ENCODE assay signal across 19 cellular contexts in the genomic region with DNA sequence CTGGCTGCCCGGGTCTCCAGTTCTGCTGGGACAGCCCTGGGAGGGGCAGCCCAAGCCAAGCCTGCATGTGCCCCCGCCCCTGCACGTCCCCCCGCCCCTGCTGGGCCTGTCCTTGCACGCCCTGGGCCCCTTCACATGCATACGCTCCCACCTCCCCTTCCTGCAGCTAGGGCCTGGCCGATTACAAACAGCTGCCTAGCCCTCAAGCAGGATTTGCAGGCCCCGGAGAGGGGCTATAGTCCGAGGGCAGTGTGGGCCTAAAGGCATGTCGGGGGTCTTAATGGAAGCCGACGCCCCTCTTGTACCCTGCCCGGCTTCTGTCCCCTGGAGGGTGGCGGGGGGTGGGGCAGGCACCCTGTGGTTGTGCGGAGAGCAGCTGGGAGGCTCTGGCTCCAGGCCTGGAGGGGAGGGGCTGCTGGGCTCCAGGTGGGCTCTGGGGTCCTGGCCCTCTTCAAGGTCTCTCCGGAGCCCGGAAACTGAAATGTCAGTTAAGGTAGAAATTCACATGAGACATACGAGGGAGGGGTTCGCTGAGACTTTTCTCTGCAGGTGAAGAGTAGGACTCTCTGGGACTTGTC. TPM values are rescaled to one million over a fixed set of nuclear protein-coding genes. Genes with fewer than 3 reads are reported as not detected.
DNase-seq lines count a peak whose midpoint lies in the region; ATAC-seq and TF ChIP-seq lines count a peak whose summit lies in the region.
"Had no signal": no experiment of that assay in that cellular context is flagged by ENCODE, and none has a peak within 500 bp of the region (broad histone marks: within the 10 kb centered on the region; RNA-seq: fewer than 3 reads in every experiment).

No MANE protein-coding gene starts in this region.

- H2AFZ ChIP-seq in mesenchymal stem cell (ENCODE audit: low read depth, low read length): no peak overlapping the region

- H3K9ac ChIP-seq in mesenchymal stem cell (ENCODE audit: low read length): no peak overlapping the region

- H3K27ac ChIP-seq in RWPE2 (ENCODE audit: poor library complexity, severe bottlenecking) (peak overlapping the region; percentile 91), mesenchymal stem cell (ENCODE audit: low read length, poor library complexity, severe bottlenecking) (no peak overlapping the region), stomach (peak overlapping the region in 4 of 5 donors; percentile 46 to 83 (median 64))
- H3K27ac ChIP-seq in effector memory CD4-positive, alpha-beta T cell (ENCODE audit: insufficient read depth, low read length, poor library complexity, severe bottlenecking): no peak overlapping the region
- H3K27ac ChIP-seq: body of pancreas had no signal

- peaks cover 22% of the 10 kb centered on the region for H3K36me3 Mint-ChIP-seq in HFFc6 (ENCODE audit: low read depth)
- H3K36me3 Mint-ChIP-seq: immature natural killer cell had no signal

- H2BK5ac ChIP-seq in mesenchymal stem cell (ENCODE audit: low read depth, low read length, poor library complexity, severe bottlenecking): no peak overlapping the region

- no peak overlapping the region for H3K23ac ChIP-seq in mesenchymal stem cell (ENCODE audit: low read length in 2 of 2)

- H3K4me3 ChIP-seq in RWPE2 (ENCODE audit: severe bottlenecking): no peak overlapping the region
- H3K4me3 ChIP-seq in mesenchymal stem cell (ENCODE audit: insufficient read depth in 1 of 2, low read depth in 1 of 2, low read length in 2 of 2): no peak overlapping the region
- H3K4me3 ChIP-seq in stomach: no peak overlapping the region
- no peak overlapping the region for H3K4me3 ChIP-seq in effector memory CD4-positive, alpha-beta T cell (ENCODE audit: insufficient read depth, low read depth, low read length, poor library complexity, severe bottlenecking)
- H3K4me3 ChIP-seq: body of pancreas, GM12878 had no signal

- TF ChIP-seq EP300 in stomach (IDR thresholded peaks at IDR 0.05): no peak

- H3K18ac ChIP-seq in mesenchymal stem cell (ENCODE audit: low read depth in 1 of 2, low read length in 2 of 2): peak overlapping the region; percentile 9 to 84

- no peak for TF ChIP-seq POLR2A in stomach (IDR thresholded peaks at IDR 0.05)

- H2AK5ac ChIP-seq in mesenchymal stem cell (ENCODE audit: low read length, severe bottlenecking): no peak overlapping the region

- WGBS in mesenchymal stem cell: 62% methylated on average over 18 of the region's 19 CpGs
- 45 to 57% (median 52%) methylated on average over 12 to 19 of the region's 19 CpGs for WGBS in stomach, 5 donors

- H3K4me1 ChIP-seq in RWPE2 (ENCODE audit: insufficient read depth, poor library complexity, severe bottlenecking) (peaks cover 19% of the 10 kb centered on the region), mesenchymal stem cell (ENCODE audit: control insufficient read depth, insufficient read depth, low read depth, low read length) (peaks cover 50% of the 10 kb centered on the region), stomach (peaks cover 7 to 77% (median 50%) of the 10 kb centered on the region in 4 donors)
- H3K4me1 ChIP-seq in effector memory CD4-positive, alpha-beta T cell (ENCODE audit: control insufficient read depth, insufficient read depth, low read length, poor library complexity, severe bottlenecking): no peaks in the 10 kb centered on the region
- H3K4me1 ChIP-seq: body of pancreas had no signal

- no peak overlapping the region for H3K4me2 ChIP-seq in mesenchymal stem cell (ENCODE audit: low read length, poor library complexity, severe bottlenecking)

- no peak overlapping the region for H2BK120ac ChIP-seq in mesenchymal stem cell (ENCODE audit: low read depth, low read length)

- H3K36me3 ChIP-seq in RWPE2 (ENCODE audit: low read depth) (no peaks in the 10 kb centered on the region), mesenchymal stem cell (ENCODE audit: control insufficient read depth in 1 of 2, insufficient read depth in 2 of 2, low read depth in 1 of 2, low read length in 2 of 2) (peaks cover 0 to 42% of the 10 kb centered on the region in 2 experiments), stomach (no peaks in the 10 kb centered on the region)
- H3K36me3 ChIP-seq in effector memory CD4-positive, alpha-beta T cell (ENCODE audit: control insufficient read depth, insufficient read depth, low read length): no peaks in the 10 kb centered on the region

- peak overlapping the region; percentile 64; the same call in 1 of the 2 replicates for H3K27ac Mint-ChIP-seq in HFFc6
- H3K27ac Mint-ChIP-seq: activated CD4-positive, alpha-beta memory T cell treated with anti-CD3 and anti-CD28 coated beads, Interleukin-2, amount 10 ng/mL, durations not matched to agents 7 days and 5 days; activated naive CD4-positive, alpha-beta T cell treated with anti-CD3 and anti-CD28 coated beads, Interleukin-2, amount 50 U/mL, for 72 hours; activated T-cell treated with anti-CD3 and anti-CD28 coated beads, Interleukin-2, amount 50 U/mL, for 24 hours; immature natural killer cell had no signal

- H3K4me3 Mint-ChIP-seq in HFFc6: no peak overlapping the region
- H3K4me3 Mint-ChIP-seq: activated CD4-positive, alpha-beta memory T cell treated with anti-CD3 and anti-CD28 coated beads, Interleukin-2, amount 10 ng/mL, durations not matched to agents 7 days and 5 days; activated T-cell treated with anti-CD3 and anti-CD28 coated beads, Interleukin-2, amount 50 U/mL, for 24 hours; immature natural killer cell; neural crest cell had no signal

- peaks cover 8% of the 10 kb centered on the region for H3K27me3 Mint-ChIP-seq in HFFc6 (ENCODE audit: insufficient read depth)
- H3K27me3 Mint-ChIP-seq: activated CD4-positive, alpha-beta memory T cell treated with anti-CD3 and anti-CD28 coated beads, Interleukin-2, amount 10 ng/mL, durations not matched to agents 7 days and 5 days had no signal

- H3K9me3 ChIP-seq in RWPE2 (ENCODE audit: severe bottlenecking) (no peaks in the 10 kb centered on the region), mesenchymal stem cell (ENCODE audit: control insufficient read depth, low read length) (no peaks in the 10 kb centered on the region), stomach (peaks cover 0 to 12% (median 6%) of the 10 kb centered on the region in 4 donors)
- H3K9me3 ChIP-seq in effector memory CD4-positive, alpha-beta T cell (ENCODE audit: control insufficient read depth, low read length): peaks cover 5% of the 10 kb centered on the region
- H3K9me3 ChIP-seq: body of pancreas had no signal

- no peaks in the 10 kb centered on the region for H3K27me3 ChIP-seq in RWPE2 (ENCODE audit: insufficient read depth, poor library complexity, severe bottlenecking)
- no peaks in the 10 kb centered on the region for H3K27me3 ChIP-seq in mesenchymal stem cell (ENCODE audit: control insufficient read depth in 1 of 2, insufficient read depth in 1 of 2, low read length in 2 of 2)
- H3K27me3 ChIP-seq in stomach: peaks cover 0 to 6% (median 3%) of the 10 kb centered on the region in 3 donors
- H3K27me3 ChIP-seq in effector memory CD4-positive, alpha-beta T cell (replicated peaks; ENCODE audit: control insufficient read depth, insufficient read depth, low read length, poor library complexity, severe bottlenecking): no peaks in the 10 kb centered on the region

- no peak for DNase-seq in HFFc6
- peak; percentile 56 for DNase-seq in RWPE2 (ENCODE audit: low spot score)
- DNase-seq in mesenchymal stem cell: no peak
- no peak for DNase-seq in stomach
- no peak for DNase-seq in effector memory CD4-positive, alpha-beta T cell
- DNase-seq in KBM-7: no peak
- DNase-seq: activated CD4-positive, alpha-beta memory T cell treated with anti-CD3 and anti-CD28 coated beads, Interleukin-2, amount 10 ng/mL, durations not matched to agents 7 days and 5 days; activated T-cell treated with anti-CD3 and anti-CD28 coated beads, Interleukin-2, amount 50 U/mL, for 24 hours; body of pancreas; GOT3; immature natural killer cell; Kasumi-1; mammary epithelial cell; NCI-H1092 treated with DMSO at 0.1 percent for 48 hours; NCI-H2227 treated with DMSO at 0.1 percent for 48 hours had no signal

- no peak overlapping the region for H4K91ac ChIP-seq in mesenchymal stem cell (ENCODE audit: low read length)

- intact Hi-C loops in stomach (cut with DNase I; ENCODE audit: low total_unique reads): no loop called here

- no peak for TF ChIP-seq CTCF in HFFc6 (IDR thresholded peaks at IDR 0.05)
- no peak for TF ChIP-seq CTCF in RWPE2 (IDR thresholded peaks at IDR 0.05; ENCODE audit: poor library complexity, severe bottlenecking)
- TF ChIP-seq CTCF in stomach (IDR thresholded peaks at IDR 0.05): no peak

- ATAC-seq in RWPE2 (ENCODE audit: low read depth) (no peak), esophagus mucosa (no peak)
- ATAC-seq: activated naive CD4-positive, alpha-beta T cell treated with anti-CD3 and anti-CD28 coated beads, Interleukin-2, amount 50 U/mL, for 72 hours; body of pancreas; GM12878 had no signal

- H3K9me3 Mint-ChIP-seq in HFFc6: no peaks in the 10 kb centered on the region

- no peak overlapping the region for H3K14ac ChIP-seq in mesenchymal stem cell (ENCODE audit: low read length in 2 of 2)

- in situ Hi-C loops in KBM-7 (cut with MboI; ENCODE audit: low pct_unique_long_range_greater_than_20kb, low sequenced_read_pairs): no loop called here

- H2BK12ac ChIP-seq in mesenchymal stem cell (ENCODE audit: low read length in 2 of 2): no peak overlapping the region

- H2BK15ac ChIP-seq in mesenchymal stem cell (ENCODE audit: low read depth, poor library complexity, severe bottlenecking): peak overlapping the region; percentile 26

- no peak overlapping the region for H3K4ac ChIP-seq in mesenchymal stem cell (ENCODE audit: low read depth in 1 of 2, low read length in 2 of 2)

- H3K79me1 ChIP-seq in mesenchymal stem cell (replicated peaks; ENCODE audit: low read length, poor library complexity, severe bottlenecking): peaks cover 31% of the 10 kb centered on the region

- H4K8ac ChIP-seq in mesenchymal stem cell (ENCODE audit: low read length): peak overlapping the region; percentile 56

- H3K4me1 Mint-ChIP-seq in HFFc6 (ENCODE audit: low read depth): peaks cover 50% of the 10 kb centered on the region
- H3K4me1 Mint-ChIP-seq: activated CD4-positive, alpha-beta memory T cell treated with anti-CD3 and anti-CD28 coated beads, Interleukin-2, amount 10 ng/mL, durations not matched to agents 7 days and 5 days; immature natural killer cell; neural crest cell had no signal

RNA-seq across cellular contexts. Expression of a gene that starts 16.9 kb away (rescaled TPM):
- total RNA-seq in HFFc6 (2021; fragmentation: NEBNext Ultra II Directional; extraction: Animal tissue kit (Norgen Biotek cat#: 25700)): 100 to 1,000 TPM; 196 to 308 (median 225) TPM
- 754 TPM for polyA plus RNA-seq in mesenchymal stem cell (2013, experiment 1 of 2)
- 709 TPM for polyA plus RNA-seq in mesenchymal stem cell (2013, experiment 2 of 2)
- total RNA-seq in stomach (100 to 1,000 TPM in 2 of 5 donors, 10 to 100 TPM in 3; 17.5 to 205 (median 48.2) TPM), esophagus mucosa (3.3 TPM)
- 10 to 100 TPM in 2 of 3 donors, 1 to 10 TPM in 1; 7.3 to 17.4 (median 17.3) TPM for polyA plus RNA-seq in stomach
- polyA plus RNA-seq: immature natural killer cell had no signal

Comparison
In these comparisons a context has a peak if more than half of its experiments do, and no peak if none do; other contexts are left out.
1. H3K27ac ChIP-seq: peak in RWPE2 (single experiment) and stomach (4 of 5); none in mesenchymal stem cell (single experiment) and effector memory CD4-positive, alpha-beta T cell (single experiment).